Comparison of ENCODE assay signal across 7 cellular contexts in genomic region chr3:159732172-159733111, GRCh38.
A peak's percentile ranks its signal among the peaks of the same experiment; 100 is the strongest.
DNase-seq lines count a peak whose midpoint lies in the region; ATAC-seq and TF ChIP-seq lines count a peak whose summit lies in the region.

No MANE protein-coding gene starts in this region.

- H3K9ac ChIP-seq in iPS-15b (ENCODE audit: low read depth, low read length): peak overlapping the region; percentile 16

- H3K36me3 ChIP-seq in iPS-15b (ENCODE audit: control insufficient read depth, insufficient read depth, low read length) (no peaks in the 10 kb centered on the region), thoracic aorta (no peaks in the 10 kb centered on the region)

- H3K9me3 ChIP-seq in iPS-15b (ENCODE audit: control insufficient read depth, insufficient read depth, low read length): no peaks in the 10 kb centered on the region
- H3K9me3 ChIP-seq in thoracic aorta: no peaks in the 10 kb centered on the region

- DNase-seq in HPDE6-E6E7 (ENCODE audit: extremely low spot score): peak; percentile 34
- DNase-seq in brain pericyte (ENCODE audit: low read depth, low spot score): peak; percentile 65
- DNase-seq in thoracic aorta (ENCODE audit: low spot score): no peak
- DNase-seq in NCI-H1694 treated with DMSO at 0.1 percent for 48 hours (lab: John Stamatoyannopoulos, UW): no peak

- no peak for TF ChIP-seq CTCF in thoracic aorta (IDR thresholded peaks at IDR 0.05)

- no peak for ATAC-seq in thoracic aorta (ENCODE audit: insufficient number of reproducible peaks, low FRiP score, low read depth)
- ATAC-seq in HG03571 (IDR thresholded peaks at IDR 0.05; ENCODE audit: unreplicated experiment): no peak
- no peak for ATAC-seq in GM19397 (IDR thresholded peaks at IDR 0.05; ENCODE audit: unreplicated experiment)

- peak overlapping the region; percentile 40 to 56 for H3K27ac ChIP-seq in thoracic aorta

- H3K27me3 ChIP-seq in iPS-15b (ENCODE audit: control insufficient read depth, insufficient read depth, low read length) (no peaks in the 10 kb centered on the region), thoracic aorta (replicated peaks; ENCODE audit: insufficient read depth) (no peaks in the 10 kb centered on the region)

- H3K4me3 ChIP-seq in iPS-15b (ENCODE audit: low read depth, low read length) (peak overlapping the region; percentile 46), thoracic aorta (peak overlapping the region; percentile 67)

- H3K4me1 ChIP-seq in iPS-15b (ENCODE audit: control insufficient read depth, insufficient read depth, low read length) (peaks cover 23% of the 10 kb centered on the region), thoracic aorta (ENCODE audit: control insufficient read depth in 1 of 2, low read depth in 2 of 2) (peaks cover 11 to 25% of the 10 kb centered on the region in 2 donors)

Comparison
In these comparisons a context has a peak if more than half of its experiments do, and no peak if none do; other contexts are left out.
1. DNase-seq: peak in HPDE6-E6E7 (single experiment) and brain pericyte (single experiment); none in thoracic aorta (single experiment) and NCI-H1694 treated with DMSO at 0.1 percent for 48 hours (single experiment).